Comparison of ENCODE assay signal across 8 cellular contexts in genomic region chr6:31728767-31729514, GRCh38. TPM values are rescaled to one million over a fixed set of nuclear protein-coding genes. Genes with fewer than 3 reads are reported as not detected.
DNase-seq lines count a peak whose midpoint lies in the region; ATAC-seq and TF ChIP-seq lines count a peak whose summit lies in the region.

A gene with protein sequence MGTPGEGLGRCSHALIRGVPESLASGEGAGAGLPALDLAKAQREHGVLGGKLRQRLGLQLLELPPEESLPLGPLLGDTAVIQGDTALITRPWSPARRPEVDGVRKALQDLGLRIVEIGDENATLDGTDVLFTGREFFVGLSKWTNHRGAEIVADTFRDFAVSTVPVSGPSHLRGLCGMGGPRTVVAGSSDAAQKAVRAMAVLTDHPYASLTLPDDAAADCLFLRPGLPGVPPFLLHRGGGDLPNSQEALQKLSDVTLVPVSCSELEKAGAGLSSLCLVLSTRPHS (minus strand): TSS chr6:31729299. CDS start chr6:31729161, 138 bp downstream.

- H3K9me3 ChIP-seq in CD4-positive, alpha-beta T cell (ENCODE audit: control insufficient read depth, low read length) = no peaks in the 10 kb centered on the region
- H3K9me3 ChIP-seq in transverse colon = no peaks in the 10 kb centered on the region

- no peak for TF ChIP-seq POLR2A in transverse colon (IDR thresholded peaks at IDR 0.05)

- peaks cover 0 to 27% (median 13%) of the 10 kb centered on the region in 4 donors for H3K36me3 ChIP-seq in transverse colon

- in situ Hi-C loops in transverse colon (cut with MboI; ENCODE audit: low pct_ligation_motif_present in 1 of 4, low pct_unique_long_range_greater_than_20kb in 1 of 4, low sequenced_read_pairs in 3 of 4) = no loop called here

- ATAC-seq in CD4-positive, alpha-beta T cell (ENCODE audit: poor library complexity) = peak; percentile 24
- ATAC-seq in memory B cell (ENCODE audit: low read depth) (peak; percentile 6), HG02610 (IDR thresholded peaks at IDR 0.05; ENCODE audit: unreplicated experiment) (no peak)

- CTCF ChIA-PET in CD4-positive, alpha-beta T cell (lab: Charles Lee) = interaction anchor here (0.6 to 5.8 kb wide), 16 partner anchors 10 to 137 kb away, joined by 3 to 41 read pairs (median 5); partner anchors contain the start of genes ABHD16A, HSPA1A, HSPA1B and HSPA1L

- 0 to 25% methylated on average over 2 to 36 of the region's 36 CpGs for WGBS in transverse colon (ENCODE audit: low coverage in 1 of 2), 2 donors

- no peaks in the 10 kb centered on the region for H3K9me3 Mint-ChIP-seq in CD4-positive, alpha-beta T cell
- H3K9me3 Mint-ChIP-seq in chondrocyte (ENCODE audit: low read depth) (no peaks in the 10 kb centered on the region), memory B cell (no peaks in the 10 kb centered on the region)

- peak in 1 of 10 experiments; percentile 10 for DNase-seq in CD4-positive, alpha-beta T cell
- peak; percentile 41 to 48 for DNase-seq in Kasumi-1 (lab: John Stamatoyannopoulos, UW)
- no peak for DNase-seq in chondrocyte (ENCODE audit: low spot score)
- DNase-seq in memory B cell (ENCODE audit: low spot score in 2 of 2) = no peak
- peak; percentile 33 for DNase-seq in transverse colon
- DNase-seq in SK-N-DZ (ENCODE audit: low spot score) = no peak
- DNase-seq in foreskin melanocyte = no peak

- intact Hi-C loops in CD4-positive, alpha-beta T cell (cut with DNase I, micrococcal nuclease) = loop anchor here (1.0 to 2.0 kb wide), 8 partner anchors 9 to 135 kb away; partner anchors contain the start of gene LY6G5C (in 1 of the 2)
- intact Hi-C loops in transverse colon (cut with DNase I; ENCODE audit: low total_unique reads) = loop anchor here (5.0 kb wide), 1 partner anchor 103 kb away; no protein-coding TSS in a partner anchor

- POLR2A ChIA-PET in CD4-positive, alpha-beta T cell (lab: Charles Lee) = interaction anchor here (0.6 to 2.4 kb wide), 17 partner anchors 10 to 108 kb away, joined by 3 to 21 read pairs (median 7); partner anchors contain the start of genes ABHD16A, BAG6, C6orf47 and HSPA1A

- peaks cover 17 to 63% (median 39%) of the 10 kb centered on the region in 4 donors for H3K4me1 ChIP-seq in transverse colon

- no peak for TF ChIP-seq EP300 in transverse colon (IDR thresholded peaks at IDR 0.05; ENCODE audit: low read depth)

- no peaks in the 10 kb centered on the region for H3K27me3 ChIP-seq in CD4-positive, alpha-beta T cell (ENCODE audit: control insufficient read depth, insufficient read depth, low read length)
- no peaks in the 10 kb centered on the region for H3K27me3 ChIP-seq in transverse colon

- no peak for TF ChIP-seq CTCF in CD4-positive, alpha-beta T cell (IDR thresholded peaks at IDR 0.05)
- TF ChIP-seq CTCF in chondrocyte (IDR thresholded peaks at IDR 0.05) (no peak), transverse colon (IDR thresholded peaks at IDR 0.05) (peak in 3 of 5 experiments; percentile 42 to 78 (median 51))

- no peaks in the 10 kb centered on the region for H3K27me3 Mint-ChIP-seq in CD4-positive, alpha-beta T cell
- H3K27me3 Mint-ChIP-seq in chondrocyte (ENCODE audit: low read depth) (no peaks in the 10 kb centered on the region), memory B cell (no peaks in the 10 kb centered on the region)

- peaks cover 61% of the 10 kb centered on the region for H3K4me1 Mint-ChIP-seq in CD4-positive, alpha-beta T cell (ENCODE audit: low read depth)
- H3K4me1 Mint-ChIP-seq in chondrocyte (ENCODE audit: low read depth) (peaks cover 38% of the 10 kb centered on the region), memory B cell (peaks cover 45% of the 10 kb centered on the region)

- peak within 1 kb of the TSS; percentile 68 for H3K27ac ChIP-seq in CD4-positive, alpha-beta T cell (ENCODE audit: low read depth, low read length)
- peak within 1 kb of the TSS; percentile 94 to 99 (median 96) for H3K27ac ChIP-seq in transverse colon

- peak within 1 kb of the TSS; percentile 98 for H3K4me3 Mint-ChIP-seq in CD4-positive, alpha-beta T cell
- peak within 1 kb of the TSS; percentile 98 for H3K4me3 Mint-ChIP-seq in chondrocyte (ENCODE audit: unreplicated experiment)
- peak within 1 kb of the TSS; percentile 100 for H3K4me3 Mint-ChIP-seq in memory B cell

- H3K27ac Mint-ChIP-seq in CD4-positive, alpha-beta T cell = peak within 1 kb of the TSS; percentile 61
- H3K27ac Mint-ChIP-seq in chondrocyte (ENCODE audit: unreplicated experiment) = peak within 1 kb of the TSS; percentile 98
- peak within 1 kb of the TSS; percentile 90 for H3K27ac Mint-ChIP-seq in memory B cell

- peaks cover 47% of the 10 kb centered on the region for H3K36me3 Mint-ChIP-seq in CD4-positive, alpha-beta T cell (ENCODE audit: low read depth)
- H3K36me3 Mint-ChIP-seq in chondrocyte (ENCODE audit: low read depth) (peaks cover 37% of the 10 kb centered on the region), memory B cell (peaks cover 36% of the 10 kb centered on the region)

- peak within 1 kb of the TSS; percentile 58 to 79 (median 73) for H3K4me3 ChIP-seq in transverse colon

RNA-seq across cellular contexts. Expression of the gene that starts here (rescaled TPM):
- 1 to 10 TPM; 3.0 to 3.3 TPM for total RNA-seq in CD4-positive, alpha-beta T cell
- total RNA-seq in chondrocyte (66.4 to 99.6 TPM (median 95.7 TPM) in 3 replicates), transverse colon (100 to 1,000 TPM in 3 of 4 donors, 10 to 100 TPM in 1; 78.3 to 148 (median 107) TPM)
- polyA plus RNA-seq in SK-N-DZ (2014; cell fraction: cytosol; rRNA removed) = 96.6 and 118 TPM in 2 replicates
- polyA plus RNA-seq in SK-N-DZ (2014; cell fraction: nucleus; rRNA removed) = 46.3 and 70.4 TPM in 2 replicates

Comparison
In these comparisons a context has a peak if more than half of its experiments do, and no peak if none do; other contexts are left out.
1. RNA of the gene that starts here (total RNA-seq): 78.3 to 148 TPM in transverse colon and 66.4 to 99.6 TPM in chondrocyte; 3.0 to 3.3 TPM in CD4-positive, alpha-beta T cell; every median in the first group is over 10 times any median in the second.
2. DNase-seq: peak in Kasumi-1 (2 of 2) and transverse colon (single experiment); none in chondrocyte (single experiment), memory B cell (0 of 2), SK-N-DZ (single experiment) and foreskin melanocyte (single experiment).
3. CTCF ChIP-seq: peak in transverse colon (3 of 5); none in CD4-positive, alpha-beta T cell (single experiment) and chondrocyte (single experiment).
4. Peak in every context shown above with its lines, with median percentiles within 50 percentile points of each other: H3K27ac Mint-ChIP-seq and H3K4me3 Mint-ChIP-seq.